ENCODE assay signal across 38 cellular contexts in genomic region chr16:55872130-55872529, GRCh38. TPM values are rescaled to one million over a fixed set of nuclear protein-coding genes. Genes with fewer than 3 reads are reported as not detected.
"Had no signal": no experiment of that assay in that cellular context is flagged by ENCODE, and none has a peak within 500 bp of the region (broad histone marks: within the 10 kb centered on the region; RNA-seq: fewer than 3 reads in every experiment).

No MANE protein-coding gene starts in this region.

- H3K27me3 ChIP-seq: adrenal gland, ascending aorta, body of pancreas, brain microvascular endothelial cell, cardiac muscle cell had no signal

- DNase-seq: activated effector memory CD4-positive, alpha-beta T cell treated with anti-CD3 and anti-CD28 coated beads, Interleukin-2, amount 50 U/mL, for 16 hours; activated effector memory CD4-positive, alpha-beta T cell treated with Interleukin-2 at 50 U/mL for 16 hours; activated gamma-delta T cell; activated gamma-delta T cell treated with Interleukin-2 at 50 U/mL for 16 hours; activated naive CD4-positive, alpha-beta T cell; activated naive CD4-positive, alpha-beta T cell treated with anti-CD3 and anti-CD28 coated beads for 36 hours; activated naive CD4-positive, alpha-beta T cell treated with anti-CD3 and anti-CD28 coated beads, Interleukin-2, amount 10 ng/mL, durations not matched to agents 7 days and 5 days; activated naive CD4-positive, alpha-beta T cell treated with anti-CD3 and anti-CD28 coated beads, Interleukin-2, amount 50 U/mL, for 16 hours; activated naive CD4-positive, alpha-beta T cell treated with Interleukin-2 at 50 U/mL for 16 hours; activated naive CD8-positive, alpha-beta T cell treated with anti-CD3 and anti-CD28 coated beads for 36 hours; activated naive CD8-positive, alpha-beta T cell treated with anti-CD3 and anti-CD28 coated beads, Interleukin-2, amount 10 ng/mL, durations not matched to agents 7 days and 5 days; activated naive CD8-positive, alpha-beta T cell treated with anti-CD3 and anti-CD28 coated beads, Interleukin-2, amount 50 U/mL, for 24 hours; activated T-cell treated with anti-CD3 and anti-CD28 coated beads, Interleukin-2, amount 50 U/mL, for 24 hours; activated T-cell treated with anti-CD3 and anti-CD28 coated beads, Interleukin-2, amount 50 U/mL, for 4 hours; activated T-cell treated with anti-CD3 and anti-CD28 coated beads, Interleukin-2, amount 50 U/mL, for 48 hours; activated T-cell treated with anti-CD3 and anti-CD28 coated beads, Interleukin-2, amount 50 U/mL, for 72 hours; adrenal gland; amniotic stem cell; amygdala; anterior cingulate cortex; aorta; body of pancreas; brain microvascular endothelial cell; caudate nucleus; central memory CD4-positive, alpha-beta T cell; cerebellar nuclear complex had no signal

- ATAC-seq: activated naive CD4-positive, alpha-beta T cell treated with anti-CD3 and anti-CD28 coated beads, Interleukin-2, amount 50 U/mL, for 72 hours; activated naive CD8-positive, alpha-beta T cell treated with anti-CD3 and anti-CD28 coated beads, Interleukin-2, amount 50 U/mL, for 24 hours; activated T-cell treated with anti-CD3 and anti-CD28 coated beads, Interleukin-2, amount 50 U/mL, for 4 hours; activated T-cell treated with anti-CD3 and anti-CD28 coated beads, Interleukin-2, amount 50 U/mL, for 72 hours; activated T-helper 17 cell treated with anti-CD3 and anti-CD28 coated beads, Interleukin-2, amount 50 U/mL, for 72 hours; body of pancreas had no signal

- H3K9me3 ChIP-seq: adrenal gland, ascending aorta, body of pancreas, breast epithelium had no signal

- H3K4me1 ChIP-seq: adrenal gland, ascending aorta, body of pancreas, breast epithelium had no signal

- FAIRE-seq: astrocyte, bronchial epithelial cell had no signal

- H3K4me3 ChIP-seq: adrenal gland, ascending aorta, body of pancreas, breast epithelium, cardiac muscle cell had no signal

- H3K27ac ChIP-seq: adrenal gland, ascending aorta, body of pancreas, brain microvascular endothelial cell, breast epithelium, cardiac muscle cell had no signal

- H3K36me3 ChIP-seq: adrenal gland, ascending aorta, brain microvascular endothelial cell, breast epithelium, cardiac muscle cell had no signal

RNA-seq across cellular contexts. Expression of gene CES5A, which starts 3.0 kb away (rescaled TPM):
- total RNA-seq: activated naive CD4-positive, alpha-beta T cell treated with anti-CD3 and anti-CD28 coated beads for 36 hours; activated naive CD4-positive, alpha-beta T cell treated with anti-CD3 and anti-CD28 coated beads, Interleukin-2, amount 50 U/mL, for 72 hours; activated naive CD8-positive, alpha-beta T cell treated with anti-CD3 and anti-CD28 coated beads for 36 hours; activated naive CD8-positive, alpha-beta T cell treated with anti-CD3 and anti-CD28 coated beads, Interleukin-2, amount 10 ng/mL, durations not matched to agents 7 days and 5 days; activated T-cell treated with anti-CD3 and anti-CD28 coated beads, Interleukin-2, amount 50 U/mL, for 4 hours; activated T-cell treated with anti-CD3 and anti-CD28 coated beads, Interleukin-2, amount 50 U/mL, for 72 hours; activated T-helper 1 cell treated with anti-CD3 and anti-CD28 coated beads, Interleukin-12 subunit alpha, Interleukin-12 subunit beta, Interleukin-2, Interleukin-4 antibody, amounts not matched to agents 30 ng/mL and 10 ng/mL and 1 ng/mL, durations not matched to agents 14 hours and 24 hours and 36 hours; activated T-helper 17 cell treated with anti-CD3 and anti-CD28 coated beads, Interleukin-2, amount 50 U/mL, for 72 hours; activated T-helper 2 cell treated with anti-CD3 and anti-CD28 coated beads, Interferon-gamma antibody, Interleukin-2, Interleukin-4, amounts not matched to agents 10 μg/mL and 5 μg/mL and 100 μg/mL, durations not matched to agents 14 hours and 24 hours and 36 hours; aorta; ascending aorta; astrocyte; body of pancreas; breast epithelium; bronchial epithelial cell; cardiac muscle cell; cardiac septum; chondrocyte had no signal
- polyA plus RNA-seq: adipose tissue, aorta, cardiac muscle cell had no signal

RNA-seq across cellular contexts. Expression of gene CES1, which starts 39.2 kb away (rescaled TPM):
- total RNA-seq: activated naive CD4-positive, alpha-beta T cell treated with anti-CD3 and anti-CD28 coated beads for 36 hours; activated naive CD4-positive, alpha-beta T cell treated with anti-CD3 and anti-CD28 coated beads, Interleukin-2, amount 50 U/mL, for 72 hours; activated naive CD8-positive, alpha-beta T cell treated with anti-CD3 and anti-CD28 coated beads for 36 hours; activated naive CD8-positive, alpha-beta T cell treated with anti-CD3 and anti-CD28 coated beads, Interleukin-2, amount 10 ng/mL, durations not matched to agents 7 days and 5 days; activated T-cell treated with anti-CD3 and anti-CD28 coated beads, Interleukin-2, amount 50 U/mL, for 72 hours; activated T-helper 1 cell treated with anti-CD3 and anti-CD28 coated beads, Interleukin-12 subunit alpha, Interleukin-12 subunit beta, Interleukin-2, Interleukin-4 antibody, amounts not matched to agents 30 ng/mL and 10 ng/mL and 1 ng/mL, durations not matched to agents 14 hours and 24 hours and 36 hours; activated T-helper 17 cell treated with anti-CD3 and anti-CD28 coated beads, Interleukin-2, amount 50 U/mL, for 72 hours; activated T-helper 2 cell treated with anti-CD3 and anti-CD28 coated beads, Interferon-gamma antibody, Interleukin-2, Interleukin-4, amounts not matched to agents 10 μg/mL and 5 μg/mL and 100 μg/mL, durations not matched to agents 14 hours and 24 hours and 36 hours; astrocyte; cardiac muscle cell; chondrocyte had no signal
- polyA plus RNA-seq: cardiac muscle cell had no signal
